Comparison of ENCODE assay signal across 28 cellular contexts in the genomic region with DNA sequence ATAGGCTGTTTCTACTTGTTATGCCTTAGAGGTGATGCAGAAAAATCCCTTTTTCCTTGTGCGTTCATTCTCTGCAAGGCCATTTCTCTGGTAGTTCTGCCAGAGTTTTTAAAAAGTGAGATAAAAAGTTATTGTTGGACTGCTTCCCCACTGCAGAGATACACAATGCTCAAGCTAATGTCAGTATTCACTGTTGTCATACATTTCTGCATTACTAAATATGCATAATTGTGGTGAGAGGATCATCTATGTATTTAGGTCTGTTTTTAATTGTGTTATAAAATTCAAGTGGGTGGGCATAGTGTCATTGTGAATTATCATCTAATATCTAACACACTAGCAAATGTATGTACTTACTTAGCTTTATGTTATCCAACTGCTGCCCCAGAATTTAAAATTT.
"Had no signal": no experiment of that assay in that cellular context is flagged by ENCODE, and none has a peak within 500 bp of the region (broad histone marks: within the 10 kb centered on the region; RNA-seq: fewer than 3 reads in every experiment).

No MANE protein-coding gene starts in this region.

- H3K4me1 Mint-ChIP-seq: immature natural killer cell; naive thymus-derived CD8-positive, alpha-beta T cell; stimulated activated memory B cell treated with anti-CD40 and anti-IgM and Interleukin-4, amounts not matched to agents 10 μg/mL and 1 μg/mL and 100 μg/mL, for 72 hours had no signal

- H3K27me3 ChIP-seq: right atrium auricular region, spleen, testis, tibial nerve, upper lobe of left lung had no signal

- H3K9me3 Mint-ChIP-seq: endodermal cell; stimulated activated memory B cell treated with anti-CD40 and anti-IgM and Interleukin-4, amounts not matched to agents 10 μg/mL and 1 μg/mL and 100 μg/mL, for 72 hours had no signal

- DNase-seq: cerebellar nuclear complex; effector CD8-positive, alpha-beta T cell; endodermal cell; foreskin melanocyte; glutamatergic neuron; hypothalamus; immature natural killer cell; islet precursor cell; kidney glomerular epithelial cell; left colon; left ventricle myocardium inferior; lower lobe of right lung; naive thymus-derived CD8-positive, alpha-beta T cell; spleen; stimulated activated CD4-positive, alpha-beta T cell treated with anti-CD3 and anti-CD28 coated beads, Interleukin-4, amount 100 ng/mL, for 4 hours; stimulated activated naive CD8-positive, alpha-beta T cell treated with anti-CD3 and anti-CD28 coated beads, Interleukin-15, Interleukin-2, amounts not matched to agents 100 U/mL and 50 U/mL, for 24 hours; substantia nigra; testis; upper lobe of left lung had no signal

- H3K27ac Mint-ChIP-seq: dendritic cell treated with granulocyte-macrophage colony-stimulating factor and Interleukin-4, amounts not matched to agents 40 ng/mL and 50 ng/mL, for 4 days; endodermal cell; immature natural killer cell; naive thymus-derived CD8-positive, alpha-beta T cell; stimulated activated memory B cell treated with anti-CD40 and anti-IgM and Interleukin-4, amounts not matched to agents 10 μg/mL and 1 μg/mL and 100 μg/mL, for 72 hours had no signal

- H3K27me3 Mint-ChIP-seq: dendritic cell treated with granulocyte-macrophage colony-stimulating factor and Interleukin-4, amounts not matched to agents 40 ng/mL and 50 ng/mL, for 4 days; naive thymus-derived CD8-positive, alpha-beta T cell; stimulated activated memory B cell treated with anti-CD40 and anti-IgM and Interleukin-4, amounts not matched to agents 10 μg/mL and 1 μg/mL and 100 μg/mL, for 72 hours had no signal

- ATAC-seq: esophagus mucosa; left colon; lower lobe of right lung; naive thymus-derived CD8-positive, alpha-beta T cell; sciatic nerve; stimulated activated memory B cell treated with anti-CD40 and anti-IgM and Interleukin-4, amounts not matched to agents 10 μg/mL and 1 μg/mL and 100 μg/mL, for 72 hours; stimulated activated naive CD8-positive, alpha-beta T cell treated with anti-CD3 and anti-CD28 coated beads, Interleukin-15, Interleukin-2, amounts not matched to agents 100 U/mL and 50 U/mL, for 24 hours had no signal

- H3K4me3 Mint-ChIP-seq: dendritic cell treated with granulocyte-macrophage colony-stimulating factor and Interleukin-4, amounts not matched to agents 40 ng/mL and 50 ng/mL, for 4 days; endodermal cell; immature natural killer cell; naive thymus-derived CD8-positive, alpha-beta T cell; stimulated activated memory B cell treated with anti-CD40 and anti-IgM and Interleukin-4, amounts not matched to agents 10 μg/mL and 1 μg/mL and 100 μg/mL, for 72 hours had no signal

- H3K4me3 ChIP-seq: left ventricle myocardium inferior, lower lobe of right lung, prostate gland, right atrium auricular region, spleen, testis, tibial nerve, upper lobe of left lung had no signal

- H3K27ac ChIP-seq: epithelial cell of prostate, left ventricle myocardium inferior, lower lobe of right lung, parathyroid adenoma, prostate gland, right atrium auricular region, spleen, tibial nerve, upper lobe of left lung had no signal

- H3K36me3 ChIP-seq: left ventricle myocardium inferior, lower lobe of right lung, prostate gland, right atrium auricular region, spleen, tibial nerve, upper lobe of left lung had no signal

- H3K4me1 ChIP-seq: lower lobe of right lung, parathyroid adenoma, prostate gland, right atrium auricular region, spleen, tibial nerve, upper lobe of left lung had no signal

- H3K36me3 Mint-ChIP-seq: immature natural killer cell; naive thymus-derived CD8-positive, alpha-beta T cell; stimulated activated memory B cell treated with anti-CD40 and anti-IgM and Interleukin-4, amounts not matched to agents 10 μg/mL and 1 μg/mL and 100 μg/mL, for 72 hours had no signal

- H3K9me3 ChIP-seq: left ventricle myocardium inferior, lower lobe of right lung, prostate gland, right atrium auricular region, testis, tibial nerve, upper lobe of left lung had no signal
